Comparison of ENCODE assay signal across 12 cellular contexts in genomic region chr1:168580991-168581390, GRCh38. TPM values are rescaled to one million over a fixed set of nuclear protein-coding genes. Genes with fewer than 3 reads are reported as not detected.
"Had no signal": no experiment of that assay in that cellular context is flagged by ENCODE, and none has a peak within 500 bp of the region (broad histone marks: within the 10 kb centered on the region; RNA-seq: fewer than 3 reads in every experiment).

No MANE protein-coding gene starts in this region.

RNA-seq across cellular contexts. Expression of gene XCL1, which starts 4.6 kb away (rescaled TPM):
- total RNA-seq: kidney, mammary epithelial cell, prostate gland, skeletal muscle tissue, stomach, testis, urinary bladder, vagina had no signal
- polyA plus RNA-seq: mammary epithelial cell had no signal

RNA-seq across cellular contexts. Expression of gene XCL2, which starts 37.2 kb away (rescaled TPM):
- total RNA-seq: hepatocyte, mammary epithelial cell, mesothelial cell of epicardium, prostate gland, skeletal muscle tissue, testis, thyroid gland, urinary bladder, vagina had no signal
- polyA plus RNA-seq: hepatocyte, mammary epithelial cell, neural cell had no signal
